In the genomic region with DNA sequence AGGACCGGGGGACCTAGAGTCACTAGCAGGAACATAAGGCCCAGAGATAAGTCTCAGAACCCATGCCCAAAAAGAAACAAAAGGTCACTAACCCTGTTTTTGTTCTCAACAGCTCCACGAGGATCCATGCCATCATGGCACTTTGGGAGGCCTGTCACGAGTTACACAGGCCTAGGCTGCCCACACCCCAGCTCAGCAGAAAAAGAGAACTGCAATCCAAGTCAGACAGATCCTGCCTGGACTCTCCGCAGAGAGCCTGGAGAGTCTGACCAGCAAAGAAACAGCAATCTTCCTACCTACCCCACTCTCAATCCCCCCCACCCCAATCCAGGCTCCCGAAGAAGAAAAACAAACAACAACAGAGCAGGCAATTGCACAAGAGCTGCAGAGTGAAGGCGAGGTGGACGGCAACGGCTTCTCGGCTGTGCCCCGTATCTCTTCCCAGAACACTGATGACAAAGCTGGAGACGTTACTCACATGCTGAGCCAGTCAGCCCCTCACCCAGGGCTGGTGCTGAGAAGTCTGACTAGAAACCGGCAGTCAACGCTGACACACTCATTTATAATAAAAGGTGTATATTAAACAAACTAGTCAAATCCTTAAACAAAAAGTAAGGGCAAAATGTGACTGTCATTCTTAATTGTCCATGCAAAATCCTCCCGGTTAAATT, we compare ENCODE assay signal across 8 cellular contexts.
DNase-seq lines count a peak whose midpoint lies in the region; ATAC-seq and TF ChIP-seq lines count a peak whose summit lies in the region.

No MANE protein-coding gene starts in this region.

- peaks cover 3% of the 10 kb centered on the region for H3K9me3 Mint-ChIP-seq in activated naive CD4-positive, alpha-beta T cell treated with anti-CD3 and anti-CD28 coated beads, Interleukin-2, amount 10 ng/mL, durations not matched to agents 7 days and 5 days
- H3K9me3 Mint-ChIP-seq in Calu3 (ENCODE audit: low read depth, unreplicated experiment): no peaks in the 10 kb centered on the region

- H3K36me3 ChIP-seq in adrenal gland (replicated peaks in 1 of 2) (no peaks in the 10 kb centered on the region), right atrium auricular region (no peaks in the 10 kb centered on the region)

- H3K4me3 ChIP-seq in adrenal gland: no peak overlapping the region
- no peak overlapping the region for H3K4me3 ChIP-seq in right atrium auricular region

- peaks cover 44% of the 10 kb centered on the region for H3K36me3 Mint-ChIP-seq in activated naive CD4-positive, alpha-beta T cell treated with anti-CD3 and anti-CD28 coated beads, Interleukin-2, amount 10 ng/mL, durations not matched to agents 7 days and 5 days
- peaks cover 4% of the 10 kb centered on the region for H3K36me3 Mint-ChIP-seq in Calu3 (ENCODE audit: insufficient read depth, unreplicated experiment)

- H3K27ac ChIP-seq in adrenal gland (peak overlapping the region; percentile 52 to 96 (median 94)), right atrium auricular region (peak overlapping the region; percentile 87 to 88)

- peak overlapping the region; percentile 68 for H3K4me3 Mint-ChIP-seq in activated naive CD4-positive, alpha-beta T cell treated with anti-CD3 and anti-CD28 coated beads, Interleukin-2, amount 10 ng/mL, durations not matched to agents 7 days and 5 days
- no peak overlapping the region for H3K4me3 Mint-ChIP-seq in Calu3 (ENCODE audit: low read depth, unreplicated experiment)

- H3K27me3 ChIP-seq in adrenal gland (no peaks in the 10 kb centered on the region), right atrium auricular region (no peaks in the 10 kb centered on the region)

- 6 to 19% (median 14%) methylated on average over 14 of the region's 14 CpGs for WGBS in adrenal gland, 4 donors

- BruUV-seq in Calu3 (replicated peaks; lab: Mats Ljungman, UMichigan): no TSS peak

- H3K4me1 ChIP-seq in adrenal gland (replicated peaks in 1 of 2): peaks cover 37 to 52% of the 10 kb centered on the region in 2 donors
- H3K4me1 ChIP-seq in right atrium auricular region: peaks cover 0 to 63% of the 10 kb centered on the region in 2 donors

- CTCF ChIA-PET in activated naive CD4-positive, alpha-beta T cell treated with anti-CD3 and anti-CD28 coated beads, Interleukin-2, amount 10 ng/mL, durations not matched to agents 7 days and 5 days (lab: Charles Lee): interaction anchor here (1.0 to 3.3 kb wide), 4 partner anchors 9 to 128 kb away, joined by 3 to 10 read pairs (median 4); no protein-coding TSS in a partner anchor
- CTCF ChIA-PET in Calu3 (lab: Charles Lee): interaction anchor here (1.2 kb wide), 1 partner anchor 16 kb away, joined by 3 read pairs; no protein-coding TSS in a partner anchor

- ATAC-seq in HG02884 (IDR thresholded peaks at IDR 0.05; ENCODE audit: unreplicated experiment): no peak

- TF ChIP-seq CTCF in adrenal gland (IDR thresholded peaks at IDR 0.05) (no peak), right atrium auricular region (IDR thresholded peaks at IDR 0.05) (no peak), Calu3 (IDR thresholded peaks at IDR 0.05; ENCODE audit: unreplicated experiment) (no peak)

- peak in 1 of 2 donors; percentile 68 for TF ChIP-seq POLR2A in adrenal gland (IDR thresholded peaks at IDR 0.05)

- peak overlapping the region; percentile 92 for H3K27ac Mint-ChIP-seq in activated naive CD4-positive, alpha-beta T cell treated with anti-CD3 and anti-CD28 coated beads, Interleukin-2, amount 10 ng/mL, durations not matched to agents 7 days and 5 days
- no peak overlapping the region for H3K27ac Mint-ChIP-seq in Calu3 (ENCODE audit: unreplicated experiment)

- no peaks in the 10 kb centered on the region for H3K9me3 ChIP-seq in adrenal gland (replicated peaks in 1 of 3)
- H3K9me3 ChIP-seq in right atrium auricular region: no peaks in the 10 kb centered on the region

- intact Hi-C loops in adrenal gland (cut with DNase I): no loop called here
- intact Hi-C loops in Calu3 (cut with micrococcal nuclease; ENCODE audit: unreplicated experiment): no loop called here

- DNase-seq in activated naive CD4-positive, alpha-beta T cell treated with anti-CD3 and anti-CD28 coated beads, Interleukin-2, amount 10 ng/mL, durations not matched to agents 7 days and 5 days: no peak
- no peak for DNase-seq in activated naive CD4-positive, alpha-beta T cell (lab: John Stamatoyannopoulos, UW)
- peak; percentile 59 to 93 (median 87) for DNase-seq in adrenal gland
- DNase-seq in right atrium auricular region (ENCODE audit: low spot score): peak; percentile 88
- DNase-seq in renal cortical epithelial cell (ENCODE audit: low read depth): peak; percentile 77
- no peak for DNase-seq in LoVo (ENCODE audit: low spot score)
- no peak for DNase-seq in Calu3

- peaks cover 67% of the 10 kb centered on the region for H3K4me1 Mint-ChIP-seq in activated naive CD4-positive, alpha-beta T cell treated with anti-CD3 and anti-CD28 coated beads, Interleukin-2, amount 10 ng/mL, durations not matched to agents 7 days and 5 days
- H3K4me1 Mint-ChIP-seq in Calu3 (ENCODE audit: low read depth, unreplicated experiment): peaks cover 13% of the 10 kb centered on the region

- H3K27me3 Mint-ChIP-seq in activated naive CD4-positive, alpha-beta T cell treated with anti-CD3 and anti-CD28 coated beads, Interleukin-2, amount 10 ng/mL, durations not matched to agents 7 days and 5 days: no peaks in the 10 kb centered on the region
- H3K27me3 Mint-ChIP-seq in Calu3 (ENCODE audit: unreplicated experiment): no peaks in the 10 kb centered on the region

Comparison
In these comparisons a context has a peak if more than half of its experiments do, and no peak if none do; other contexts are left out.
1. DNase-seq: peak in adrenal gland (7 of 7), right atrium auricular region (single experiment) and renal cortical epithelial cell (single experiment); none in activated naive CD4-positive, alpha-beta T cell treated with anti-CD3 and anti-CD28 coated beads, Interleukin-2, amount 10 ng/mL, durations not matched to agents 7 days and 5 days (single experiment), activated naive CD4-positive, alpha-beta T cell (0 of 4), LoVo (single experiment) and Calu3 (single experiment).